29 cellular contexts compared by ENCODE assay signal in genomic region chr13:97901716-97902115, GRCh38.
"Had no signal": no experiment of that assay in that cellular context is flagged by ENCODE, and none has a peak within 500 bp of the region (broad histone marks: within the 10 kb centered on the region; RNA-seq: fewer than 3 reads in every experiment).

No MANE protein-coding gene starts in this region.

- H3K27ac Mint-ChIP-seq: dendritic cell treated with granulocyte-macrophage colony-stimulating factor and Interleukin-4, amounts not matched to agents 40 ng/mL and 50 ng/mL, for 4 days; natural killer cell; progenitor cell of endocrine pancreas; type B pancreatic cell had no signal

- H3K4me1 ChIP-seq: colonic mucosa, foreskin keratinocyte, lower lobe of right lung, right atrium auricular region, testis, tibial artery had no signal

- FAIRE-seq: endothelial cell of umbilical vein, keratinocyte had no signal

- H3K36me3 ChIP-seq: colonic mucosa, esophagus muscularis mucosa, gastroesophageal sphincter, heart right ventricle, lower lobe of right lung, ovary, right atrium auricular region, tibial artery had no signal

- H3K4me3 ChIP-seq: colonic mucosa, esophagus muscularis mucosa, gastroesophageal sphincter, heart right ventricle, lower lobe of right lung, ovary, right atrium auricular region, smooth muscle cell, testis, tibial artery had no signal

- H3K4me3 Mint-ChIP-seq: dendritic cell treated with granulocyte-macrophage colony-stimulating factor and Interleukin-4, amounts not matched to agents 40 ng/mL and 50 ng/mL, for 4 days; natural killer cell; type B pancreatic cell had no signal

- ATAC-seq: foreskin keratinocyte, gastroesophageal sphincter, heart right ventricle, left ventricle myocardium superior, lower lobe of right lung, natural killer cell, sciatic nerve had no signal

- H3K4me2 ChIP-seq: smooth muscle cell had no signal

- H3K9me3 Mint-ChIP-seq: dendritic cell treated with granulocyte-macrophage colony-stimulating factor and Interleukin-4, amounts not matched to agents 40 ng/mL and 50 ng/mL, for 4 days; type B pancreatic cell had no signal

- H3K27me3 Mint-ChIP-seq: dendritic cell treated with granulocyte-macrophage colony-stimulating factor and Interleukin-4, amounts not matched to agents 40 ng/mL and 50 ng/mL, for 4 days had no signal

- H3K9me3 ChIP-seq: colonic mucosa, esophagus muscularis mucosa, gastroesophageal sphincter, lower lobe of right lung, ovary, right atrium auricular region, testis, tibial artery had no signal

- DNase-seq: colonic mucosa; effector CD8-positive, alpha-beta T cell; foreskin keratinocyte; glutamatergic neuron; heart right ventricle; hippocampal formation; left ventricle myocardium superior; lower lobe of right lung; natural killer cell; occipital lobe; ovary; stimulated activated CD4-positive, alpha-beta T cell treated with anti-CD3 and anti-CD28 coated beads, Interleukin-12 subunit alpha, Interleukin-12 subunit beta, amount 100 ng/mL, for 4 hours; stimulated activated CD4-positive, alpha-beta T cell treated with anti-CD3 and anti-CD28 coated beads, Interleukin-1b, Interleukin-23, amount 100 ng/mL, for 48 hours; stimulated activated CD4-positive, alpha-beta T cell treated with anti-CD3 and anti-CD28 coated beads, Interleukin-4, amount 100 ng/mL, for 1 hour; stimulated activated CD8-positive, alpha-beta memory T cell treated with anti-CD3 and anti-CD28 coated beads, Interleukin-4, amount 100 ng/mL, for 48 hours; stimulated activated naive CD4-positive, alpha-beta T cell treated with Interleukin-2 at 50 U/mL for 16 hours; substantia nigra; testis; tibial artery had no signal

- H3K36me3 Mint-ChIP-seq: natural killer cell, type B pancreatic cell had no signal

- H3K4me1 Mint-ChIP-seq: natural killer cell had no signal

- H3K27ac ChIP-seq: colonic mucosa, foreskin keratinocyte, gastroesophageal sphincter, heart right ventricle, lower lobe of right lung, ovary, right atrium auricular region, testis, tibial artery had no signal

- H3K27me3 ChIP-seq: colonic mucosa, esophagus muscularis mucosa, gastroesophageal sphincter, heart right ventricle, ovary, right atrium auricular region, testis, tibial artery had no signal
